In the genomic region with DNA sequence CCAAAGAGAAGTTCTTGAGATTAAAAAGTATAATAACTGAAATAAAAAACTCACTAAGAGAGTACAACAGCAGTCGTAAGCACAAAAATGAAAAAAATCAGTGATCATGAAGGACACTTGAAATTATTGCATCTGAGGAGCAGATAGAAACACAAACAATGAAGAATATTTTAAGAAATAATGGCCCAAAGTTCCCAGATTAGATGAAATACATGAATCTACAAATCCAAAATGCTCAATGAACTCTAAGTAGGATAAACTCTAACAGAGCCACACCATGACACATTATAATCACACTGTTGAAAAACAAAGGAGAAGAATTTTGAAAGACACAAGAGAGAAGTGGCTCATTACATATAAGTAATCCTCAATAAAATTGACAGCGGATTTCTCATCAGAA, we compare ENCODE assay signal across 11 cellular contexts.
"Had no signal": no experiment of that assay in that cellular context is flagged by ENCODE, and none has a peak within 500 bp of the region (broad histone marks: within the 10 kb centered on the region; RNA-seq: fewer than 3 reads in every experiment).

No MANE protein-coding gene starts in this region.

- H3K27ac ChIP-seq: GM23248 had no signal

- H3K4me3 ChIP-seq: GM23248, GM23338, HAP-1 had no signal

- H2AFZ ChIP-seq: GM23248, GM23338 had no signal

- DNase-seq: GM23248, GOT3, H7, H9, HCEC 1CT, HFFc6 had no signal

- H3K4me1 ChIP-seq: HAP-1 had no signal

- FAIRE-seq: H1, H54 had no signal

- H3K9ac ChIP-seq: GM23248 had no signal

- H3K36me3 ChIP-seq: HAP-1 had no signal

- H3K4me2 ChIP-seq: GM23338 had no signal

- ATAC-seq: GM23338, HCT116 had no signal
